In genomic region chr1:150979007-150979722, GRCh38 we compare ENCODE assay signal across 1 cellular context.
TF ChIP-seq lines count a peak whose summit lies in the region.

No MANE protein-coding gene starts in this region.

TF ChIP-seq in HepG2, 621 proteins besides CTCF, POLR2A, EP300 and RAD21 (continued from another document and continues in another):
- TF ChIP-seq TRIM24 (CRISPR knock-in tag; IDR thresholded peaks at IDR 0.05): no peak
- no peak for TF ChIP-seq ZBTB8A (CRISPR knock-in tag; IDR thresholded peaks at IDR 0.05; ENCODE audit: borderline replicate concordance, low read depth)
- TF ChIP-seq ZNF720 (CRISPR knock-in tag; IDR thresholded peaks at IDR 0.05): no peak
- TF ChIP-seq ZNF549 (CRISPR knock-in tag; IDR thresholded peaks at IDR 0.05): no peak
- no peak for TF ChIP-seq HNRNPLL (IDR thresholded peaks at IDR 0.05; ENCODE audit: low read depth, low read length, poor library complexity, severe bottlenecking)
- TF ChIP-seq ZMYM2 (CRISPR knock-in tag; IDR thresholded peaks at IDR 0.05): no peak
- no peak for TF ChIP-seq BRD4 (CRISPR knock-in tag; IDR thresholded peaks at IDR 0.05)
- TF ChIP-seq EEA1 (CRISPR knock-in tag; IDR thresholded peaks at IDR 0.05; ENCODE audit: borderline replicate concordance): no peak
- TF ChIP-seq IKZF5 (CRISPR knock-in tag; IDR thresholded peaks at IDR 0.05): peak; percentile 75; the same call in 1 of the 2 replicates
- TF ChIP-seq NAIF1 (CRISPR knock-in tag; IDR thresholded peaks at IDR 0.05; ENCODE audit: borderline replicate concordance): no peak
- TF ChIP-seq ZNF10 (CRISPR knock-in tag; IDR thresholded peaks at IDR 0.05; ENCODE audit: borderline replicate concordance, low read depth): no peak
- TF ChIP-seq ZBTB33 (CRISPR knock-in tag; IDR thresholded peaks at IDR 0.05): peak; percentile 61
- TF ChIP-seq ZNF276 (CRISPR knock-in tag; IDR thresholded peaks at IDR 0.05; ENCODE audit: low read depth): no peak; the same call in 1 of the 2 replicates
- 0 out of 2 replicates have a peak, but pooled peaks have one; percentile 37 for TF ChIP-seq PAXIP1 (CRISPR knock-in tag; conservative IDR thresholded peaks at IDR 0.05)
- TF ChIP-seq ZNF280B (CRISPR knock-in tag; IDR thresholded peaks at IDR 0.05; ENCODE audit: borderline replicate concordance): no peak
- 0 out of 2 replicates have a peak, but pooled peaks have one; percentile 24 for TF ChIP-seq THRA (CRISPR knock-in tag; IDR thresholded peaks at IDR 0.05; ENCODE audit: borderline replicate concordance)
- TF ChIP-seq PCBP2 (optimal IDR thresholded peaks at IDR 0.05; ENCODE audit: low read depth, low read length, poor library complexity, severe bottlenecking): no peak
- no peak for TF ChIP-seq CREBL2 (CRISPR knock-in tag; IDR thresholded peaks at IDR 0.05; ENCODE audit: borderline replicate concordance)
- TF ChIP-seq XRCC5 (optimal IDR thresholded peaks at IDR 0.05; ENCODE audit: low read length): peak; percentile 97
- TF ChIP-seq AKNA (CRISPR knock-in tag; IDR thresholded peaks at IDR 0.05; ENCODE audit: borderline replicate concordance): no peak
- no peak for TF ChIP-seq ZNF225 (CRISPR knock-in tag; IDR thresholded peaks at IDR 0.05)
- no peak for TF ChIP-seq ZNF264 (CRISPR knock-in tag; IDR thresholded peaks at IDR 0.05)
- no peak for TF ChIP-seq SRF (IDR thresholded peaks at IDR 0.05; ENCODE audit: low read depth, low read length)
- 0 out of 2 replicates have a peak, but pooled peaks have one; percentile 20 for TF ChIP-seq NFKBIZ (CRISPR knock-in tag; IDR thresholded peaks at IDR 0.05)
- TF ChIP-seq CBFB (CRISPR knock-in tag; IDR thresholded peaks at IDR 0.05): no peak
- no peak for TF ChIP-seq ZFP82 (CRISPR knock-in tag; IDR thresholded peaks at IDR 0.05; ENCODE audit: borderline replicate concordance)
- TF ChIP-seq RCOR2 (CRISPR knock-in tag; IDR thresholded peaks at IDR 0.05): 0 out of 2 replicates have a peak, but pooled peaks have one; percentile 45
- 0 out of 2 replicates have a peak, but pooled peaks have one; percentile 40 for TF ChIP-seq KAT7 (CRISPR knock-in tag; IDR thresholded peaks at IDR 0.05; ENCODE audit: borderline replicate concordance)
- 0 out of 2 replicates have a peak, but pooled peaks have one; percentile 5 for TF ChIP-seq KLF6 (CRISPR knock-in tag; IDR thresholded peaks at IDR 0.05)
- no peak for TF ChIP-seq ARNT (IDR thresholded peaks at IDR 0.05)
- no peak for TF ChIP-seq HBP1 (CRISPR knock-in tag; IDR thresholded peaks at IDR 0.05; ENCODE audit: low read depth)
- no peak for TF ChIP-seq ARID2 (CRISPR knock-in tag; IDR thresholded peaks at IDR 0.05; ENCODE audit: borderline replicate concordance)
- TF ChIP-seq NFE2 (CRISPR knock-in tag; IDR thresholded peaks at IDR 0.05): no peak
- no peak for TF ChIP-seq SMYD3 (CRISPR knock-in tag; IDR thresholded peaks at IDR 0.05)
- peak; percentile 49 for TF ChIP-seq ZMYM4 (CRISPR knock-in tag; IDR thresholded peaks at IDR 0.05)
- 0 out of 2 replicates have a peak, but pooled peaks have one; percentile 20 for TF ChIP-seq POLR2AphosphoS5 (IDR thresholded peaks at IDR 0.05; ENCODE audit: low read depth, low read length)
- no peak for TF ChIP-seq RBM22 (optimal IDR thresholded peaks at IDR 0.05; ENCODE audit: low read length)
- TF ChIP-seq MIXL1 (CRISPR knock-in tag; IDR thresholded peaks at IDR 0.05): peak; percentile 50; the same call in 1 of the 2 replicates
- no peak for TF ChIP-seq ZBTB7A (CRISPR knock-in tag; IDR thresholded peaks at IDR 0.05)
- no peak for TF ChIP-seq ZNF253 (CRISPR knock-in tag; IDR thresholded peaks at IDR 0.05; ENCODE audit: borderline replicate concordance)
- peak; percentile 14; the same call in 1 of the 2 replicates for TF ChIP-seq TFDP2 (CRISPR knock-in tag; IDR thresholded peaks at IDR 0.05)
- TF ChIP-seq ZNF850 (CRISPR knock-in tag; conservative IDR thresholded peaks at IDR 0.05): no peak
